Comparison of ENCODE assay signal across 25 cellular contexts in the genomic region with DNA sequence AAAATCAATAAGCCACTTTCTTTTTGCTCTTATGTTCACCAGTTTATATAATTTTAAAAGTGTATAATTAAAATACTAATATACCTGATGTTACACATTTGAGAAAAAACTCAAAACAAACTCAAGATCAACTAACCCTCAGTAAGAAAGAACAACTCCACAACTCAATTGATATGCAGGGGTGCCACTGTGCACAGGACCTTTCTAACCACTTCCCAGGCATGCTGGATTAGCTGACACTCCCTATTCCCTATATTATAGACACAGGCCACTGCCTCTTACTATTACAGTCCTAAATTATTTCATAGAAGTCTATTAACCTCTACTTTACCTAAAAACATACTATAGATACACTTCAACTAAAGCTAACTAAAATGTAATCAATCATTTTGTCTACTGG.
"Had no signal": no experiment of that assay in that cellular context is flagged by ENCODE, and none has a peak within 500 bp of the region (broad histone marks: within the 10 kb centered on the region; RNA-seq: fewer than 3 reads in every experiment).

No MANE protein-coding gene starts in this region.

- H3K4me1 ChIP-seq: prostate gland had no signal

- H3K36me3 ChIP-seq: left lung, ovary, prostate gland, thyroid gland, upper lobe of right lung had no signal

- H3K27ac Mint-ChIP-seq: activated B cell treated with CpG ODN at 0.5 μM for 24 hours; activated naive CD8-positive, alpha-beta T cell; natural killer cell; stimulated activated memory B cell treated with anti-CD40 and anti-IgM and Interleukin-4, amounts not matched to agents 10 μg/mL and 1 μg/mL and 100 μg/mL, for 72 hours; stimulated activated naive CD8-positive, alpha-beta T cell treated with anti-CD3 and anti-CD28 coated beads, Interleukin-15, amount 100 ng/mL, for 72 hours had no signal

- H3K27ac ChIP-seq: left lung, ovary, prostate gland, thyroid gland, upper lobe of right lung had no signal

- H3K27me3 ChIP-seq: left lung, ovary, thyroid gland, upper lobe of right lung had no signal

- H3K36me3 Mint-ChIP-seq: activated naive CD8-positive, alpha-beta T cell; natural killer cell; stimulated activated memory B cell treated with anti-CD40 and anti-IgM and Interleukin-4, amounts not matched to agents 10 μg/mL and 1 μg/mL and 100 μg/mL, for 72 hours had no signal

- H3K27me3 Mint-ChIP-seq: activated B cell treated with CpG ODN at 0.5 μM for 24 hours; activated naive CD8-positive, alpha-beta T cell; stimulated activated memory B cell treated with anti-CD40 and anti-IgM and Interleukin-4, amounts not matched to agents 10 μg/mL and 1 μg/mL and 100 μg/mL, for 72 hours; stimulated activated naive CD8-positive, alpha-beta T cell treated with anti-CD3 and anti-CD28 coated beads, Interleukin-15, amount 100 ng/mL, for 72 hours had no signal

- H3K4me3 Mint-ChIP-seq: activated B cell treated with CpG ODN at 0.5 μM for 24 hours; activated CD8-positive, alpha-beta T cell treated with anti-CD3 and anti-CD28 coated beads, Interleukin-2, amount 10 ng/mL, durations not matched to agents 7 days and 5 days; activated naive CD8-positive, alpha-beta T cell; stimulated activated memory B cell treated with anti-CD40 and anti-IgM and Interleukin-4, amounts not matched to agents 10 μg/mL and 1 μg/mL and 100 μg/mL, for 72 hours; stimulated activated naive CD8-positive, alpha-beta T cell treated with anti-CD3 and anti-CD28 coated beads, Interleukin-15, amount 100 ng/mL, for 72 hours had no signal

- ATAC-seq: activated CD8-positive, alpha-beta T cell treated with anti-CD3 and anti-CD28 coated beads, Interleukin-2, amount 10 ng/mL, durations not matched to agents 7 days and 5 days; activated T-cell treated with anti-CD3 and anti-CD28 coated beads, Interleukin-2, amount 50 U/mL, for 72 hours; left lung; natural killer cell; sciatic nerve; stimulated activated memory B cell treated with anti-CD40 and anti-IgM and Interleukin-4, amounts not matched to agents 10 μg/mL and 1 μg/mL and 100 μg/mL, for 72 hours; stimulated activated naive CD8-positive, alpha-beta T cell treated with anti-CD3 and anti-CD28 coated beads, Interleukin-15, amount 100 ng/mL, for 72 hours; upper lobe of right lung had no signal

- DNase-seq: activated B cell treated with CpG ODN at 0.5 μM for 24 hours; activated CD8-positive, alpha-beta T cell treated with anti-CD3 and anti-CD28 coated beads, Interleukin-2, amount 10 ng/mL, durations not matched to agents 7 days and 5 days; activated effector memory CD4-positive, alpha-beta T cell treated with Interleukin-2 at 50 U/mL for 16 hours; activated naive CD4-positive, alpha-beta T cell treated with Interleukin-2 at 50 U/mL for 16 hours; activated T-cell treated with anti-CD3 and anti-CD28 coated beads for 4 hours; activated T-cell treated with anti-CD3 and anti-CD28 coated beads, Interleukin-2, amount 50 U/mL, for 72 hours; anterior cingulate cortex; dermis blood vessel endothelial cell; effector CD4-positive, alpha-beta T cell; left lung; mesendoderm; natural killer cell; ovary; retina; stimulated activated CD4-positive, alpha-beta T cell treated with anti-CD3 and anti-CD28 coated beads, Interleukin-12 subunit alpha, Interleukin-12 subunit beta, amount 100 ng/mL, for 4 hours; stimulated activated CD4-positive, alpha-beta T cell treated with anti-CD3 and anti-CD28 coated beads, Interleukin-4, amount 100 ng/mL, for 1 hour; stimulated activated naive CD8-positive, alpha-beta T cell treated with anti-CD3 and anti-CD28 coated beads, Interleukin-15, amount 100 ng/mL, for 72 hours; thyroid gland; upper lobe of right lung had no signal

- H3K9me3 ChIP-seq: left lung, ovary, prostate gland, thyroid gland, upper lobe of right lung had no signal

- H3K9me3 Mint-ChIP-seq: activated B cell treated with CpG ODN at 0.5 μM for 24 hours; activated T-cell treated with anti-CD3 and anti-CD28 coated beads, Interleukin-2, amount 50 U/mL, for 72 hours; natural killer cell; stimulated activated memory B cell treated with anti-CD40 and anti-IgM and Interleukin-4, amounts not matched to agents 10 μg/mL and 1 μg/mL and 100 μg/mL, for 72 hours; stimulated activated naive CD8-positive, alpha-beta T cell treated with anti-CD3 and anti-CD28 coated beads, Interleukin-15, amount 100 ng/mL, for 72 hours had no signal

- H3K4me3 ChIP-seq: left lung, lung, ovary, prostate gland, skin epidermis, thyroid gland, upper lobe of right lung had no signal

- H3K4me1 Mint-ChIP-seq: natural killer cell had no signal
